19 cellular contexts compared by ENCODE assay signal in genomic region chr6:89501239-89501638, GRCh38.
DNase-seq lines count a peak whose midpoint lies in the region; ATAC-seq and TF ChIP-seq lines count a peak whose summit lies in the region.
"Had no signal": no experiment of that assay in that cellular context is flagged by ENCODE, and none has a peak within 500 bp of the region (broad histone marks: within the 10 kb centered on the region; RNA-seq: fewer than 3 reads in every experiment).

No MANE protein-coding gene starts in this region.

- TF ChIP-seq CTCF in cardiac muscle cell (IDR thresholded peaks at IDR 0.05; ENCODE audit: low read depth, low read length): no peak
- TF ChIP-seq CTCF in choroid plexus epithelial cell (conservative IDR thresholded peaks at IDR 0.05; ENCODE audit: low read depth, low read length): no peak

- H3K27me3 ChIP-seq in cardiac muscle cell: no peaks in the 10 kb centered on the region
- H3K27me3 ChIP-seq: adrenal gland had no signal

- H3K27ac ChIP-seq in cardiac muscle cell: no peak overlapping the region
- H3K27ac ChIP-seq: adrenal gland, C4-2B had no signal

- intact Hi-C loops in left cardiac atrium (cut with DNase I): no loop called here

- no peak for ATAC-seq in left cardiac atrium
- no peak for ATAC-seq in HG02763 (IDR thresholded peaks at IDR 0.05; ENCODE audit: unreplicated experiment)

- DNase-seq in cardiac muscle cell (ENCODE audit: low read depth in 1 of 2, low spot score in 1 of 2) (peak; percentile 14 to 30), left cardiac atrium (no peak), choroid plexus epithelial cell (ENCODE audit: low read depth) (peak; percentile 26), islet precursor cell (peak; percentile 79), KBM-7 (no peak), hippocampal formation (lab: John Stamatoyannopoulos, UW) (no peak), NCI-H1930 (lab: John Stamatoyannopoulos, UW) (no peak)
- DNase-seq: activated CD4-positive, alpha-beta T cell treated with anti-CD3 and anti-CD28 coated beads, Interleukin-2, amount 10 ng/mL, durations not matched to agents 7 days and 5 days; activated CD8-positive, alpha-beta memory T cell treated with anti-CD3 and anti-CD28 coated beads, Interleukin-2, amount 50 U/mL, for 48 hours; activated effector memory CD4-positive, alpha-beta T cell treated with anti-CD3 and anti-CD28 coated beads, Interleukin-2, amount 50 U/mL, for 16 hours; adrenal gland; cerebellar nuclear complex; DMS 273 treated with DMSO at 0.1 percent for 48 hours; head of caudate nucleus; kidney glomerular epithelial cell; NCI-H1694 treated with DMSO at 0.1 percent for 48 hours; NCI-H345 had no signal

- H3K4me3 ChIP-seq in cardiac muscle cell (no peak overlapping the region), choroid plexus epithelial cell (ENCODE audit: low read depth, low read length) (no peak overlapping the region)
- H3K4me3 ChIP-seq: adrenal gland had no signal

- H3K9me3 ChIP-seq in cardiac muscle cell (ENCODE audit: low read depth): no peaks in the 10 kb centered on the region
- H3K9me3 ChIP-seq: adrenal gland had no signal

- in situ Hi-C loops in KBM-7 (cut with MboI; ENCODE audit: low pct_unique_long_range_greater_than_20kb, low sequenced_read_pairs): no loop called here

- peaks cover 10% of the 10 kb centered on the region for H3K4me1 ChIP-seq in cardiac muscle cell (ENCODE audit: low read depth)
- H3K4me1 ChIP-seq: adrenal gland had no signal

- no peaks in the 10 kb centered on the region for H3K36me3 ChIP-seq in cardiac muscle cell
- H3K36me3 ChIP-seq: adrenal gland had no signal

Comparison
In these comparisons a context has a peak if more than half of its experiments do, and no peak if none do; other contexts are left out.
1. DNase-seq: peak in cardiac muscle cell (2 of 2), choroid plexus epithelial cell (single experiment) and islet precursor cell (single experiment); none in left cardiac atrium (single experiment), KBM-7 (single experiment), hippocampal formation (0 of 2) and NCI-H1930 (0 of 2).